Comparison of ENCODE assay signal across 8 cellular contexts in genomic region chr2:10302479-10303173, GRCh38. TPM values are rescaled to one million over a fixed set of nuclear protein-coding genes. Genes with fewer than 3 reads are reported as not detected.
DNase-seq lines count a peak whose midpoint lies in the region; TF ChIP-seq lines count a peak whose summit lies in the region.

Gene HPCAL1 (plus strand): TSS chr2:10302904. CDS start chr2:10419758, 116,854 bp downstream.

- peak within 1 kb of the TSS; percentile 96 for H3K4me3 Mint-ChIP-seq in HFFc6
- peak within 1 kb of the TSS; percentile 99 for H3K4me3 Mint-ChIP-seq in T-helper 1 cell treated with Interleukin-12 subunit alpha and Interleukin-12 subunit beta and Interleukin-4 antibody, amounts not matched to agents 30 μg/mL and 1 μg/mL, for 36 hours

- TF ChIP-seq POLR2A in NB4 (IDR thresholded peaks at IDR 0.05; ENCODE audit: extremely low read depth, insufficient read length) (peak; percentile 74), uterus (IDR thresholded peaks at IDR 0.05) (peak; percentile 94 to 98)

- H3K9me3 ChIP-seq in right atrium auricular region (no peaks in the 10 kb centered on the region), uterus (no peaks in the 10 kb centered on the region)

- DNase-seq in HFFc6 = peak; percentile 61
- DNase-seq in NB4 (ENCODE audit: low read depth) = peak; percentile 95
- DNase-seq in amygdala (lab: John Stamatoyannopoulos, UW) = peak in 52 of 56 donors; percentile 32 to 94 (median 79)
- DNase-seq in right atrium auricular region (ENCODE audit: low spot score) = peak; percentile 83
- DNase-seq in pulmonary artery endothelial cell (ENCODE audit: low read depth, low spot score) = peak; percentile 48
- peak; percentile 85 to 86 for DNase-seq in uterus

- no peaks in the 10 kb centered on the region for H3K36me3 Mint-ChIP-seq in HFFc6 (ENCODE audit: low read depth)
- peaks cover 2% of the 10 kb centered on the region for H3K36me3 Mint-ChIP-seq in T-helper 1 cell treated with Interleukin-12 subunit alpha and Interleukin-12 subunit beta and Interleukin-4 antibody, amounts not matched to agents 30 μg/mL and 1 μg/mL, for 36 hours (ENCODE audit: low read depth)

- peaks cover 34% of the 10 kb centered on the region for H3K4me1 Mint-ChIP-seq in HFFc6 (ENCODE audit: low read depth)
- H3K4me1 Mint-ChIP-seq in T-helper 1 cell treated with Interleukin-12 subunit alpha and Interleukin-12 subunit beta and Interleukin-4 antibody, amounts not matched to agents 30 μg/mL and 1 μg/mL, for 36 hours (ENCODE audit: low read depth) = peaks cover 59% of the 10 kb centered on the region

- no peaks in the 10 kb centered on the region for H3K36me3 ChIP-seq in right atrium auricular region
- H3K36me3 ChIP-seq in uterus = no peaks in the 10 kb centered on the region

- H3K27me3 ChIP-seq in right atrium auricular region = no peaks in the 10 kb centered on the region
- no peaks in the 10 kb centered on the region for H3K27me3 ChIP-seq in uterus

- H3K27ac Mint-ChIP-seq in HFFc6 = peak within 1 kb of the TSS; percentile 48
- H3K27ac Mint-ChIP-seq in T-helper 1 cell treated with Interleukin-12 subunit alpha and Interleukin-12 subunit beta and Interleukin-4 antibody, amounts not matched to agents 30 μg/mL and 1 μg/mL, for 36 hours = peak within 1 kb of the TSS; percentile 90

- H3K27me3 Mint-ChIP-seq in HFFc6 (ENCODE audit: insufficient read depth) = peaks cover 1% of the 10 kb centered on the region; the same call in 1 of the 2 replicates
- no peaks in the 10 kb centered on the region for H3K27me3 Mint-ChIP-seq in T-helper 1 cell treated with Interleukin-12 subunit alpha and Interleukin-12 subunit beta and Interleukin-4 antibody, amounts not matched to agents 30 μg/mL and 1 μg/mL, for 36 hours (ENCODE audit: low read depth)

- H3K4me3 ChIP-seq in NB4 (ENCODE audit: low read depth, low read length) (peak within 1 kb of the TSS; percentile 91), right atrium auricular region (peak within 1 kb of the TSS; percentile 73 to 78), uterus (peak within 1 kb of the TSS; percentile 52 to 65)

- H3K4me1 ChIP-seq in right atrium auricular region (peaks cover 0 to 39% of the 10 kb centered on the region in 2 donors), uterus (no peaks in the 10 kb centered on the region)

- intact Hi-C loops in uterus (cut with DNase I; ENCODE audit: low total_unique reads) = loop anchor here (10.0 kb wide), 1 partner anchor 102 kb away; no protein-coding TSS in a partner anchor

- H3K27ac ChIP-seq in right atrium auricular region (peak within 1 kb of the TSS; percentile 77 to 80), uterus (peak within 1 kb of the TSS; percentile 86 to 89)

- TF ChIP-seq CTCF in GM12874 (IDR thresholded peaks at IDR 0.05; ENCODE audit: insufficient read depth, low read depth, low read length) (peak; percentile 75), HFFc6 (IDR thresholded peaks at IDR 0.05) (peak; percentile 76), NB4 (IDR thresholded peaks at IDR 0.05; ENCODE audit: low read depth, low read length) (peak; percentile 47), right atrium auricular region (IDR thresholded peaks at IDR 0.05) (peak; percentile 82 to 83), uterus (IDR thresholded peaks at IDR 0.05) (peak; percentile 46 to 69 (median 61))

- H3K9me3 Mint-ChIP-seq in HFFc6 = peaks cover 6% of the 10 kb centered on the region; the same call in 1 of the 2 replicates
- H3K9me3 Mint-ChIP-seq in T-helper 1 cell treated with Interleukin-12 subunit alpha and Interleukin-12 subunit beta and Interleukin-4 antibody, amounts not matched to agents 30 μg/mL and 1 μg/mL, for 36 hours = no peaks in the 10 kb centered on the region

RNA-seq across cellular contexts. Expression of gene HPCAL1, which starts in this region (rescaled TPM):
- 10 to 100 TPM; 36.3 to 60.3 (median 57.2) TPM for total RNA-seq in HFFc6 (2021; fragmentation: NEBNext Ultra II Directional; extraction: Animal tissue kit (Norgen Biotek cat#: 25700))
- 10 to 100 TPM; 28.7 to 35.5 TPM for total RNA-seq in right atrium auricular region
- 69.1 and 105 TPM in 2 replicates for total RNA-seq in pulmonary artery endothelial cell
- 100 to 1,000 TPM in 1 of 4 donors, 10 to 100 TPM in 3; 11.1 to 122 (median 48.9) TPM for total RNA-seq in uterus

Comparison
In these comparisons a context has a peak if more than half of its experiments do, and no peak if none do; other contexts are left out.
1. Peak in every context shown above with its lines: DNase-seq, H3K4me3 ChIP-seq and H3K27ac ChIP-seq.